In genomic region chr9:89466451-89467277, GRCh38 we compare ENCODE assay signal across 9 cellular contexts. TPM values are rescaled to one million over a fixed set of nuclear protein-coding genes. Genes with fewer than 3 reads are reported as not detected.
DNase-seq lines count a peak whose midpoint lies in the region; ATAC-seq and TF ChIP-seq lines count a peak whose summit lies in the region.
"Had no signal": no experiment of that assay in that cellular context is flagged by ENCODE, and none has a peak within 500 bp of the region (broad histone marks: within the 10 kb centered on the region; RNA-seq: fewer than 3 reads in every experiment).

No MANE protein-coding gene starts in this region.

- intact Hi-C loops in left lung (cut with DNase I): no loop called here

- TF ChIP-seq CTCF in left lung (IDR thresholded peaks at IDR 0.05): no peak

- POLR2A ChIA-PET in activated naive CD8-positive, alpha-beta T cell treated with anti-CD3 and anti-CD28 coated beads, Interleukin-2, amount 10 ng/mL, durations not matched to agents 7 days and 5 days (lab: Charles Lee): interaction anchor here (0.8 to 2.2 kb wide), 3 partner anchors 12 to 23 kb away, joined by 3 to 10 read pairs (median 3); no protein-coding TSS in a partner anchor

- peak overlapping the region; percentile 89 for H3K27ac Mint-ChIP-seq in activated naive CD8-positive, alpha-beta T cell treated with anti-CD3 and anti-CD28 coated beads, Interleukin-2, amount 10 ng/mL, durations not matched to agents 7 days and 5 days
- peak overlapping the region; percentile 95 to 97 for H3K27ac Mint-ChIP-seq in stimulated activated naive CD8-positive, alpha-beta T cell treated with anti-CD3 and anti-CD28 coated beads, Interleukin-15, amount 100 ng/mL, for 72 hours

- H3K4me1 ChIP-seq in left lung: peaks cover 0 to 84% of the 10 kb centered on the region in 2 donors

- peak overlapping the region; percentile 67 for H3K4me3 Mint-ChIP-seq in activated naive CD8-positive, alpha-beta T cell treated with anti-CD3 and anti-CD28 coated beads, Interleukin-2, amount 10 ng/mL, durations not matched to agents 7 days and 5 days
- peak overlapping the region; percentile 69 to 88 for H3K4me3 Mint-ChIP-seq in stimulated activated naive CD8-positive, alpha-beta T cell treated with anti-CD3 and anti-CD28 coated beads, Interleukin-15, amount 100 ng/mL, for 72 hours

- H3K36me3 Mint-ChIP-seq in activated naive CD8-positive, alpha-beta T cell treated with anti-CD3 and anti-CD28 coated beads, Interleukin-2, amount 10 ng/mL, durations not matched to agents 7 days and 5 days: peaks cover 49% of the 10 kb centered on the region

- DNase-seq in NK-92 treated with Interleukin-12 subunit alpha and Interleukin-12 subunit beta, amount 100 ng/mL, for 24 hours (lab: John Stamatoyannopoulos, UW): peak; percentile 21
- DNase-seq in NK-92 (lab: John Stamatoyannopoulos, UW; ENCODE audit: unreplicated experiment) (no peak), NCI-H2107 (lab: John Stamatoyannopoulos, UW) (no peak), left lung (no peak)
- peak; percentile 48 for DNase-seq in activated naive CD8-positive, alpha-beta T cell treated with anti-CD3 and anti-CD28 coated beads, Interleukin-2, amount 10 ng/mL, durations not matched to agents 7 days and 5 days
- DNase-seq in stimulated activated naive CD8-positive, alpha-beta T cell treated with anti-CD3 and anti-CD28 coated beads, Interleukin-15, amount 100 ng/mL, for 72 hours: peak; percentile 65 to 81

- H3K27me3 ChIP-seq in left lung: no peaks in the 10 kb centered on the region

- H3K27ac ChIP-seq in left lung: no peak overlapping the region
- H3K27ac ChIP-seq: 22Rv1 had no signal

- H3K27me3 Mint-ChIP-seq in activated naive CD8-positive, alpha-beta T cell treated with anti-CD3 and anti-CD28 coated beads, Interleukin-2, amount 10 ng/mL, durations not matched to agents 7 days and 5 days: no peaks in the 10 kb centered on the region
- H3K27me3 Mint-ChIP-seq in stimulated activated naive CD8-positive, alpha-beta T cell treated with anti-CD3 and anti-CD28 coated beads, Interleukin-15, amount 100 ng/mL, for 72 hours: no peaks in the 10 kb centered on the region

- no peaks in the 10 kb centered on the region for H3K36me3 ChIP-seq in left lung

- no peaks in the 10 kb centered on the region for H3K9me3 ChIP-seq in left lung

- H3K4me1 Mint-ChIP-seq in activated naive CD8-positive, alpha-beta T cell treated with anti-CD3 and anti-CD28 coated beads, Interleukin-2, amount 10 ng/mL, durations not matched to agents 7 days and 5 days: peaks cover 94% of the 10 kb centered on the region
- peaks cover 100% of the 10 kb centered on the region for H3K4me1 Mint-ChIP-seq in stimulated activated naive CD8-positive, alpha-beta T cell treated with anti-CD3 and anti-CD28 coated beads, Interleukin-15, amount 100 ng/mL, for 72 hours

- peak; percentile 61 for ATAC-seq in HG03139 (IDR thresholded peaks at IDR 0.05; ENCODE audit: unreplicated experiment)
- peak; percentile 8 for ATAC-seq in activated naive CD8-positive, alpha-beta T cell treated with anti-CD3 and anti-CD28 coated beads, Interleukin-2, amount 10 ng/mL, durations not matched to agents 7 days and 5 days (ENCODE audit: low read depth)
- peak; percentile 85 for ATAC-seq in stimulated activated naive CD8-positive, alpha-beta T cell treated with anti-CD3 and anti-CD28 coated beads, Interleukin-15, amount 100 ng/mL, for 72 hours
- ATAC-seq in SK-N-SH treated with all-trans-retinoic acid at 6 μM for 48 hours: no peak
- no peak for ATAC-seq in left lung

- no peaks in the 10 kb centered on the region for H3K9me3 Mint-ChIP-seq in activated naive CD8-positive, alpha-beta T cell treated with anti-CD3 and anti-CD28 coated beads, Interleukin-2, amount 10 ng/mL, durations not matched to agents 7 days and 5 days
- H3K9me3 Mint-ChIP-seq in stimulated activated naive CD8-positive, alpha-beta T cell treated with anti-CD3 and anti-CD28 coated beads, Interleukin-15, amount 100 ng/mL, for 72 hours: no peaks in the 10 kb centered on the region

- no peak overlapping the region for H3K4me3 ChIP-seq in left lung

TF ChIP-seq in SK-N-SH treated with all-trans-retinoic acid at 6 μM for 48 hours, 23 proteins besides CTCF, POLR2A, EP300 and RAD21 (continues in another document):
- TF ChIP-seq ESRRG (CRISPR knock-in tag; IDR thresholded peaks at IDR 0.05) (no peak), GLIS3 (CRISPR knock-in tag; IDR thresholded peaks at IDR 0.05) (no peak), TOX (CRISPR knock-in tag; IDR thresholded peaks at IDR 0.05; ENCODE audit: borderline replicate concordance) (no peak), BACH2 (CRISPR knock-in tag; IDR thresholded peaks at IDR 0.05; ENCODE audit: borderline replicate concordance) (no peak), OSR1 (CRISPR knock-in tag; IDR thresholded peaks at IDR 0.05) (no peak), ZC3H10 (CRISPR knock-in tag; IDR thresholded peaks at IDR 0.05) (no peak), SNAI2 (CRISPR knock-in tag; IDR thresholded peaks at IDR 0.05) (no peak), PATZ1 (CRISPR knock-in tag; IDR thresholded peaks at IDR 0.05; ENCODE audit: borderline replicate concordance) (no peak), CREB5 (CRISPR knock-in tag; IDR thresholded peaks at IDR 0.05; ENCODE audit: low read depth) (no peak), TCF4 (CRISPR knock-in tag; IDR thresholded peaks at IDR 0.05; ENCODE audit: borderline replicate concordance) (no peak), CSDC2 (CRISPR knock-in tag; IDR thresholded peaks at IDR 0.05) (no peak), TSHZ2 (CRISPR knock-in tag; IDR thresholded peaks at IDR 0.05) (no peak), ZNF70 (CRISPR knock-in tag; IDR thresholded peaks at IDR 0.05) (no peak), ZFP30 (CRISPR knock-in tag; IDR thresholded peaks at IDR 0.05) (no peak)
- TF ChIP-seq, protein P1, sequence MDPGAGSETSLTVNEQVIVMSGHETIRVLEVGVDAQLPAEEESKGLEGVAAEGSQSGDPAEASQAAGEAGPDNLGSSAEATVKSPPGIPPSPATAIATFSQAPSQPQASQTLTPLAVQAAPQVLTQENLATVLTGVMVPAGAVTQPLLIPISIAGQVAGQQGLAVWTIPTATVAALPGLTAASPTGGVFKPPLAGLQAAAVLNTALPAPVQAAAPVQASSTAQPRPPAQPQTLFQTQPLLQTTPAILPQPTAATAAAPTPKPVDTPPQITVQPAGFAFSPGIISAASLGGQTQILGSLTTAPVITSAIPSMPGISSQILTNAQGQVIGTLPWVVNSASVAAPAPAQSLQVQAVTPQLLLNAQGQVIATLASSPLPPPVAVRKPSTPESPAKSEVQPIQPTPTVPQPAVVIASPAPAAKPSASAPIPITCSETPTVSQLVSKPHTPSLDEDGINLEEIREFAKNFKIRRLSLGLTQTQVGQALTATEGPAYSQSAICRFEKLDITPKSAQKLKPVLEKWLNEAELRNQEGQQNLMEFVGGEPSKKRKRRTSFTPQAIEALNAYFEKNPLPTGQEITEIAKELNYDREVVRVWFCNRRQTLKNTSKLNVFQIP (CRISPR knock-in tag; IDR thresholded peaks at IDR 0.05; ENCODE audit: borderline replicate concordance, low read depth): no peak

RNA-seq across cellular contexts. Expression of gene SEMA4D, which starts 31.2 kb away (rescaled TPM):
- 100 to 1,000 TPM; 370 to 391 TPM for total RNA-seq in activated naive CD8-positive, alpha-beta T cell treated with anti-CD3 and anti-CD28 coated beads, Interleukin-2, amount 10 ng/mL, durations not matched to agents 7 days and 5 days
- 10 to 100 TPM; 30.2 to 71.9 TPM for total RNA-seq in left lung

Comparison
In these comparisons a context has a peak if more than half of its experiments do, and no peak if none do; other contexts are left out.
1. DNase-seq: peak in NK-92 treated with Interleukin-12 subunit alpha and Interleukin-12 subunit beta, amount 100 ng/mL, for 24 hours (single experiment), activated naive CD8-positive, alpha-beta T cell treated with anti-CD3 and anti-CD28 coated beads, Interleukin-2, amount 10 ng/mL, durations not matched to agents 7 days and 5 days (single experiment) and stimulated activated naive CD8-positive, alpha-beta T cell treated with anti-CD3 and anti-CD28 coated beads, Interleukin-15, amount 100 ng/mL, for 72 hours (2 of 2); none in NK-92 (single experiment), NCI-H2107 (single experiment) and left lung (0 of 2).
2. ATAC-seq: peak in HG03139 (single experiment), activated naive CD8-positive, alpha-beta T cell treated with anti-CD3 and anti-CD28 coated beads, Interleukin-2, amount 10 ng/mL, durations not matched to agents 7 days and 5 days (single experiment) and stimulated activated naive CD8-positive, alpha-beta T cell treated with anti-CD3 and anti-CD28 coated beads, Interleukin-15, amount 100 ng/mL, for 72 hours (single experiment); none in SK-N-SH treated with all-trans-retinoic acid at 6 μM for 48 hours (single experiment) and left lung (single experiment).
3. RNA of gene SEMA4D, which starts 31.2 kb away (total RNA-seq): 370 to 391 TPM in activated naive CD8-positive, alpha-beta T cell treated with anti-CD3 and anti-CD28 coated beads, Interleukin-2, amount 10 ng/mL, durations not matched to agents 7 days and 5 days; 30.2 to 71.9 TPM in left lung; every median in the first group is over 4 times any median in the second.